ENCODE assay signal across 13 cellular contexts in genomic region chr1:13766906-13767564, GRCh38.
DNase-seq lines count a peak whose midpoint lies in the region; ATAC-seq, FAIRE-seq and TF ChIP-seq lines count a peak whose summit lies in the region.
"Had no signal": no experiment of that assay in that cellular context is flagged by ENCODE, and none has a peak within 500 bp of the region (broad histone marks: within the 10 kb centered on the region; RNA-seq: fewer than 3 reads in every experiment).

No MANE protein-coding gene starts in this region.

- peak overlapping the region; percentile 1 for H3K27ac ChIP-seq in neutrophil
- H3K27ac ChIP-seq: left lung, neural progenitor cell had no signal

- intact Hi-C loops in sciatic nerve (cut with DNase I), result no loop called here

- peak; percentile 75 for DNase-seq in AG20443 (ENCODE audit: low spot score)
- peak; percentile 76 for DNase-seq in HS-5 (ENCODE audit: low read depth)
- peak; percentile 69 for DNase-seq in bronchial epithelial cell (ENCODE audit: low read depth)
- no peak for DNase-seq in NCI-H128 (lab: John Stamatoyannopoulos, UW; ENCODE audit: unreplicated experiment)
- DNase-seq in globus pallidus (ENCODE audit: low spot score), result no peak
- no peak for DNase-seq in sciatic nerve (ENCODE audit: low spot score)
- DNase-seq: Calu3; central memory CD4-positive, alpha-beta T cell; left lung; stimulated activated CD4-positive, alpha-beta T cell treated with anti-CD3 and anti-CD28 coated beads, Interleukin-15, amount 100 ng/mL, for 24 hours had no signal

- H3K4me3 ChIP-seq in bronchial epithelial cell (ENCODE audit: low read depth, low read length), result no peak overlapping the region
- H3K4me3 ChIP-seq in neutrophil (ENCODE audit: low read depth in 1 of 2, low read length in 1 of 2), result no peak overlapping the region
- H3K4me3 ChIP-seq: left lung, neural progenitor cell had no signal

- TF ChIP-seq CTCF in bronchial epithelial cell (IDR thresholded peaks at IDR 0.05; ENCODE audit: insufficient read depth, low read length, severe bottlenecking) (no peak), neutrophil (IDR thresholded peaks at IDR 0.05) (no peak)

- no peaks in the 10 kb centered on the region for H3K9me3 ChIP-seq in neutrophil
- H3K9me3 ChIP-seq: left lung had no signal

- peaks cover 2% of the 10 kb centered on the region for H3K36me3 ChIP-seq in bronchial epithelial cell (ENCODE audit: control insufficient read depth, insufficient read depth, low read length)
- H3K36me3 ChIP-seq in neutrophil, result peaks cover 6% of the 10 kb centered on the region
- H3K36me3 ChIP-seq: left lung, neural progenitor cell had no signal

- no peak for ATAC-seq in HG03432 (IDR thresholded peaks at IDR 0.05; ENCODE audit: unreplicated experiment)
- ATAC-seq in sciatic nerve, result no peak
- ATAC-seq: left lung had no signal

- H3K4me1 ChIP-seq in neutrophil (ENCODE audit: control insufficient read depth in 1 of 2, insufficient read depth in 1 of 2, low read depth in 1 of 2, low read length in 1 of 2), result peaks cover 13 to 22% of the 10 kb centered on the region in 2 experiments

- no peak for FAIRE-seq in bronchial epithelial cell (lab: Jason Lieb, UNC)

- H3K27me3 ChIP-seq in bronchial epithelial cell (ENCODE audit: control insufficient read depth, insufficient read depth, low read length) (no peaks in the 10 kb centered on the region), neutrophil (no peaks in the 10 kb centered on the region)
- H3K27me3 ChIP-seq: left lung, neural progenitor cell had no signal

Comparison
In these comparisons a context has a peak if more than half of its experiments do, and no peak if none do; other contexts are left out.
1. DNase-seq: peak in AG20443 (single experiment), HS-5 (single experiment) and bronchial epithelial cell (single experiment); none in NCI-H128 (single experiment), globus pallidus (single experiment) and sciatic nerve (single experiment).